9 cellular contexts compared by ENCODE assay signal in the genomic region with DNA sequence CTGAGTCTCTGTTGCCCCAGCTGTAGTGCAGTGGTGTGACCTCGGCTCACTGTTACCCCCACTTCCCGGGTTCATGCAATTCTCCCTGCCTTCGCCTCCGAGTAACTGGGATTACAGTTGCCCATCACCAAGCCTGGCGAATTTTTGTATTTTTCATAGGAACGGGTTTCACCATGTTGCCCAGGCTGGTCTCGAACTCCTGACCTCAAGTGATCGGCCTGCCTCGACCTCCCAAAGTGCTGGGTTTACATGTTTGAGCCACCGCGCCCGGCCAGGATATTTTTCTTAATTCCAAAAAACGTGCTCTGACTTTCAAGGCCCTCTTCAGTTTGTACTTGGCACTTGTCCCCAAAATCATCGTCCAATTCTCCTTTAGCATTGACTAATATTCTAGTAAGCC.
"Had no signal": no experiment of that assay in that cellular context is flagged by ENCODE, and none has a peak within 500 bp of the region (broad histone marks: within the 10 kb centered on the region; RNA-seq: fewer than 3 reads in every experiment).

No MANE protein-coding gene starts in this region.

- DNase-seq: GM23248, GOT3, H7, H9, HCEC 1CT, HFFc6 had no signal

- H3K9me3 ChIP-seq: HAP-1 had no signal

- H3K36me3 ChIP-seq: HAP-1 had no signal

- H3K4me1 ChIP-seq: HAP-1 had no signal

- H3K9me3 Mint-ChIP-seq: GM23338, H9 had no signal

- ATAC-seq: GM23338, HCT116 had no signal

- H3K27ac ChIP-seq: GM23248 had no signal

- H3K4me3 Mint-ChIP-seq: GM23338, H9, HFFc6 had no signal

- H3K27ac Mint-ChIP-seq: HFFc6 had no signal

- H3K4me3 ChIP-seq: GM23248, GM23338, HAP-1 had no signal
